ENCODE assay signal across 10 cellular contexts in the genomic region with DNA sequence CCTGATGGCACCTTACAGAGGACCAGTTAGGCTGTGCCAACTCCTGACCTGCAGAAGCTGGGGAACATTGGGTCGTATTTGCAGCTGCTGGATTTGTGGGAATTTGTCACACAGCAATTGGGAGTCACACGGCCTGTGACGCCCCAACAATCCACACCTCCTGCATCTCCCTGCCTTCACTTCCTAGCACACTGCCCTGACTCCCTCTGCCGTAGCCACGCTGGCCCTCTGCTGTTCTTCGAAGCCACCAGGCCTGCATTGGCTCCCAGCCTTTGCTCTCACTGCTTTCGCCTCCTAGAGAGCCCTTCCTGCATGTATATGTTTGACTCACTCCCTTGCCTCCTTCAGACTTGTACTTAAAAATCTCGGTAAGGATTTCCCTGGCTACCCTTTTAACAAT. TPM values are rescaled to one million over a fixed set of nuclear protein-coding genes. Genes with fewer than 3 reads are reported as not detected.
A peak's percentile ranks its signal among the peaks of the same experiment; 100 is the strongest.
DNase-seq lines count a peak whose midpoint lies in the region; ATAC-seq and TF ChIP-seq lines count a peak whose summit lies in the region.
"Not testable (repeated sequence)": the region's sequence is repeated elsewhere in the genome, so short reads cannot be mapped to it uniquely, and the experiment has no call there.
"Had no signal": no experiment of that assay in that cellular context is flagged by ENCODE, and none has a peak within 500 bp of the region (broad histone marks: within the 10 kb centered on the region; RNA-seq: fewer than 3 reads in every experiment).

No MANE protein-coding gene starts in this region.

- not testable (repeated sequence) for H2BK120ac ChIP-seq in H9 (ENCODE audit: low read depth, low read length, poor library complexity, severe bottlenecking)

- not testable (repeated sequence) for TF ChIP-seq POLR2A in spleen (IDR thresholded peaks at IDR 0.05)

- H3K4me1 ChIP-seq in H9 (ENCODE audit: insufficient read depth, low read length); RWPE2 (ENCODE audit: insufficient read depth, poor library complexity, severe bottlenecking); spleen: not testable (repeated sequence)

- TF ChIP-seq CTCF in H9 (conservative IDR thresholded peaks at IDR 0.05); RWPE2 (IDR thresholded peaks at IDR 0.05; ENCODE audit: poor library complexity, severe bottlenecking); osteocyte (IDR thresholded peaks at IDR 0.05); spleen (IDR thresholded peaks at IDR 0.05 in 8 of 11, conservative IDR thresholded peaks at IDR 0.05 in 3 of 11): not testable (repeated sequence)

- H3T11ph ChIP-seq in H9 (ENCODE audit: low read length) = not testable (repeated sequence)

- not testable (repeated sequence) for H2BK20ac ChIP-seq in H9 (ENCODE audit: low read depth, low read length, poor library complexity, severe bottlenecking)

- not testable (repeated sequence) for H2AFZ ChIP-seq in H9 (ENCODE audit: low read length)

- not testable (repeated sequence) for H2BK12ac ChIP-seq in H9 (ENCODE audit: insufficient read length, low read depth, low read length)

- not testable (repeated sequence) for H3K79me1 ChIP-seq in H9 (ENCODE audit: insufficient read depth, low read depth, low read length, poor library complexity, severe bottlenecking)

- not testable (repeated sequence) for H3K27me3 ChIP-seq in H9 (ENCODE audit: insufficient read depth, low read length); RWPE2 (ENCODE audit: insufficient read depth, poor library complexity, severe bottlenecking)
- H3K27me3 ChIP-seq in spleen (replicated peaks in 1 of 7) = peaks cover 0 to 14% (median 0%) of the 10 kb centered on the region in 7 donors

- WGBS in H9 (ENCODE audit: extremely low coverage, insufficient read length, low lambda C conversion rate) = no CpG with 5 or more reads among the region's 8 CpGs
- 71 to 82% (median 79%) methylated on average over 5 to 8 of the region's 8 CpGs for whole genome bisulfite sequencing in spleen, 5 donors

- not testable (repeated sequence) for H3K36me3 ChIP-seq in RWPE2 (ENCODE audit: low read depth); spleen

- H4K8ac ChIP-seq in H9 (replicated peaks; ENCODE audit: insufficient read length, low read depth, low read length) = not testable (repeated sequence)

- H4K5ac ChIP-seq in H9 (ENCODE audit: insufficient read length, low read depth, low read length) = not testable (repeated sequence)

- H2AK5ac ChIP-seq in H9 (ENCODE audit: insufficient read length, low read length) = not testable (repeated sequence)

- H3K4me3 Mint-ChIP-seq in H9; osteocyte (ENCODE audit: unreplicated experiment): not testable (repeated sequence)

- H3K4ac ChIP-seq in H9 (ENCODE audit: low read depth, low read length) = not testable (repeated sequence)

- not testable (repeated sequence) for H3K9me3 Mint-ChIP-seq in H9; osteocyte (ENCODE audit: unreplicated experiment)

- not testable (repeated sequence) for H2BK15ac ChIP-seq in H9 (ENCODE audit: low read depth, low read length)

- H4K91ac ChIP-seq in H9 (ENCODE audit: insufficient read length, low read depth, low read length) = not testable (repeated sequence)

- intact Hi-C loops in cardiac septum (cut with DNase I); spleen (cut with DNase I; ENCODE audit: low total_unique reads): not testable (repeated sequence)

- H3K18ac ChIP-seq in H9 (ENCODE audit: insufficient read length, low read depth, low read length) = not testable (repeated sequence)

- not testable (repeated sequence) for H3K79me2 ChIP-seq in H9 (ENCODE audit: insufficient read depth, low read length)

- H3K9ac ChIP-seq in H9 (ENCODE audit: extremely low read depth, insufficient read length, low read length) = not testable (repeated sequence)

- not testable (repeated sequence) for H3K4me3 ChIP-seq in RWPE2 (ENCODE audit: severe bottlenecking); spleen

- not testable (repeated sequence) for H3K36me3 Mint-ChIP-seq in H9 (ENCODE audit: insufficient read depth in 1 of 3, low read depth in 3 of 3); osteocyte (ENCODE audit: unreplicated experiment)

- not testable (repeated sequence) for H3K9me3 ChIP-seq in H9 (ENCODE audit: control insufficient read depth, low read depth, low read length); RWPE2 (ENCODE audit: severe bottlenecking); spleen

- ATAC-seq in RWPE2 (ENCODE audit: low read depth) = not testable (repeated sequence)

- H3K27me3 Mint-ChIP-seq in H9 (ENCODE audit: low read depth) = not testable (repeated sequence)
- peaks cover 42% of the 10 kb centered on the region for H3K27me3 Mint-ChIP-seq in osteocyte (ENCODE audit: unreplicated experiment)

- not testable (repeated sequence) for H3K27ac ChIP-seq in H9 (ENCODE audit: insufficient read length, low read depth, low read length); RWPE2 (ENCODE audit: poor library complexity, severe bottlenecking); spleen

- not testable (repeated sequence) for H3K27ac Mint-ChIP-seq in H9; osteocyte (ENCODE audit: unreplicated experiment)

- peak; percentile 11 for DNase-seq in H9
- peak; percentile 49 for DNase-seq in RWPE2 (ENCODE audit: low spot score)
- peak; percentile 52 for DNase-seq in activated effector memory CD4-positive, alpha-beta T cell treated with anti-CD3 and anti-CD28 coated beads, Interleukin-2, amount 50 U/mL, for 16 hours
- DNase-seq in cardiac septum (ENCODE audit: low spot score) = peak; percentile 47
- DNase-seq in osteocyte (ENCODE audit: extremely low spot score, unreplicated experiment) = peak; percentile 84
- DNase-seq in spleen = peak; percentile 74

- H3K14ac ChIP-seq in H9 (ENCODE audit: insufficient read depth, low read length) = not testable (repeated sequence)

- H4K20me1 ChIP-seq in H9 (ENCODE audit: control insufficient read depth, insufficient read depth, insufficient read length) = not testable (repeated sequence)

- H3K56ac ChIP-seq in H9 (ENCODE audit: insufficient read length, low read depth, low read length) = not testable (repeated sequence)

- H3K23me2 ChIP-seq in H9 (ENCODE audit: insufficient read length, low read depth, low read length, poor library complexity, severe bottlenecking) = not testable (repeated sequence)

- not testable (repeated sequence) for H3K4me2 ChIP-seq in H9 (ENCODE audit: insufficient read depth, insufficient read length, low read length)

- H2BK5ac ChIP-seq in H9 (ENCODE audit: insufficient read length, low read length) = not testable (repeated sequence)

- not testable (repeated sequence) for H3K4me1 Mint-ChIP-seq in H9; osteocyte (ENCODE audit: unreplicated experiment)

- H3K23ac ChIP-seq in H9 (ENCODE audit: insufficient read length, low read depth, low read length) = not testable (repeated sequence)

RNA-seq across cellular contexts. Expression of a gene that starts 22.2 kb away (rescaled TPM):
- total RNA-seq in H9 (2021) = 0.50 and 0.55 TPM in 2 replicates
- 0.86 TPM for total RNA-seq in cardiac septum
- total RNA-seq in osteocyte = 0.37 and 0.56 TPM in 2 replicates
- 1 to 10 TPM in 4 of 7 donors, under 1 TPM in 2, not detected in 1; 0.20 to 1.6 (median 1.3) TPM for total RNA-seq in spleen
- polyA plus RNA-seq in spleen = under 1 TPM; 0.29 to 0.52 (median 0.45) TPM
- total RNA-seq: A172, Calu3 had no signal
- polyA plus RNA-seq: A549, BJ had no signal

Comparison
In these comparisons a context has a peak if more than half of its experiments do, and no peak if none do; other contexts are left out.
1. DNase-seq: peak in every context shown above with its lines; median percentile 84 in osteocyte; 74 in spleen; 52 in activated effector memory CD4-positive, alpha-beta T cell treated with anti-CD3 and anti-CD28 coated beads, Interleukin-2, amount 50 U/mL, for 16 hours; 49 in RWPE2; 47 in cardiac septum; 11 in H9.